Comparison of ENCODE assay signal across 20 cellular contexts in the genomic region with DNA sequence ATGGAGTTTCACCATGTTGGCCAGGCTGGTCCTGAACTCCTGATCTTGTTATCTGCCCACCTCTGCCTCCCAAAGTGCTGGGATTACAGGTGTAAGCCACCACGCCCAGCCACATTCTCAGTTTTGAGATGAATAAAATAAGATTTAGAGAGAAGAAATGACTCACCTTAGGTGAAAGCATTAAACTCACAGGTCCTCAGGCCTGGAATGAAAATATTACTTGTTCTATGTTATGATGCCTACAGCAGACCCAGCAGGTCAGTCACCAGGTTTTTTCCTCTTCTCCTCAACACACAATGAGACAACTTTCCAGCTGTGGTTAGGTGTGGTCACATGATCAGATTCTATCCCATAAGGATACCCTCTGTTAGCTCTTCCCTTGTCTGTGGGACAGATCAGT.
DNase-seq lines count a peak whose midpoint lies in the region; ATAC-seq and TF ChIP-seq lines count a peak whose summit lies in the region.
"Had no signal": no experiment of that assay in that cellular context is flagged by ENCODE, and none has a peak within 500 bp of the region (broad histone marks: within the 10 kb centered on the region; RNA-seq: fewer than 3 reads in every experiment).

No MANE protein-coding gene starts in this region.

- WGBS in spleen, 5 donors, result 67 to 96% (median 73%) methylated on average over 1 of the region's 1 CpG

- no peaks in the 10 kb centered on the region for H3K36me3 ChIP-seq in spleen
- H3K36me3 ChIP-seq: BLaER1 treated with 17β-estradiol and CSF1 and Interleukin-3, amounts not matched to agents 10 nM and 100 nM had no signal

- CTCF ChIA-PET in activated CD4-positive, alpha-beta T cell treated with anti-CD3 and anti-CD28 coated beads for 36 hours (lab: Charles Lee), result no interaction called here
- CTCF ChIA-PET in activated naive CD4-positive, alpha-beta T cell treated with anti-CD3 and anti-CD28 coated beads for 36 hours (lab: Charles Lee), result interaction anchor here (0.7 kb wide), 1 partner anchor 1144 kb away, joined by 3 read pairs; no protein-coding TSS in a partner anchor

- no peak for DNase-seq in activated CD4-positive, alpha-beta T cell treated with anti-CD3 and anti-CD28 coated beads for 36 hours
- DNase-seq in activated CD4-positive, alpha-beta T cell treated with anti-CD3 and anti-CD28 coated beads for 1 hour, result no peak
- DNase-seq in activated naive CD4-positive, alpha-beta T cell treated with anti-CD3 and anti-CD28 coated beads, Interleukin-2, amount 50 U/mL, for 72 hours (ENCODE audit: low spot score in 2 of 2), result no peak
- no peak for DNase-seq in activated naive CD4-positive, alpha-beta T cell treated with anti-CD3 and anti-CD28 coated beads for 36 hours
- DNase-seq in nephron progenitor cell (no peak), spleen (peak; percentile 10)
- no peak for DNase-seq in activated CD4-positive, CD25-positive, alpha-beta regulatory T cell (lab: John Stamatoyannopoulos, UW)
- DNase-seq: AML-193; Caco-2; Calu3; CD4-positive, alpha-beta T cell; CD8-positive, alpha-beta T cell; DMS79 treated with DMSO at 0.1 percent for 48 hours; GF-D8 had no signal

- TF ChIP-seq POLR2A in spleen (IDR thresholded peaks at IDR 0.05), result no peak

- ATAC-seq in activated CD4-positive, alpha-beta T cell treated with anti-CD3 and anti-CD28 coated beads for 36 hours, result peak; percentile 30
- ATAC-seq in activated naive CD4-positive, alpha-beta T cell treated with anti-CD3 and anti-CD28 coated beads, Interleukin-2, amount 50 U/mL, for 72 hours, result peak; percentile 55 to 67
- ATAC-seq in SK-N-SH treated with all-trans-retinoic acid at 6 μM for 48 hours, result no peak
- ATAC-seq: A549; CD8-positive, alpha-beta T cell had no signal

- no peak overlapping the region for H3K4me3 Mint-ChIP-seq in activated CD4-positive, alpha-beta T cell treated with anti-CD3 and anti-CD28 coated beads for 36 hours
- H3K4me3 Mint-ChIP-seq in activated naive CD4-positive, alpha-beta T cell treated with anti-CD3 and anti-CD28 coated beads for 36 hours, result no peak overlapping the region
- no peak overlapping the region for H3K4me3 Mint-ChIP-seq in nephron progenitor cell
- H3K4me3 Mint-ChIP-seq: B cell; CD4-positive, alpha-beta T cell; CD8-positive, alpha-beta T cell had no signal

- peak overlapping the region; percentile 15 for H3K27ac Mint-ChIP-seq in activated CD4-positive, alpha-beta T cell treated with anti-CD3 and anti-CD28 coated beads for 36 hours
- H3K27ac Mint-ChIP-seq in activated naive CD4-positive, alpha-beta T cell treated with anti-CD3 and anti-CD28 coated beads, Interleukin-2, amount 50 U/mL, for 72 hours, result no peak overlapping the region
- H3K27ac Mint-ChIP-seq in activated naive CD4-positive, alpha-beta T cell treated with anti-CD3 and anti-CD28 coated beads for 36 hours, result no peak overlapping the region
- peak overlapping the region; percentile 16 for H3K27ac Mint-ChIP-seq in nephron progenitor cell
- H3K27ac Mint-ChIP-seq: B cell; CD4-positive, alpha-beta T cell; CD8-positive, alpha-beta T cell had no signal

- no peak overlapping the region for H3K4me3 ChIP-seq in spleen
- H3K4me3 ChIP-seq: A549; BLaER1 treated with 17β-estradiol and CSF1 and Interleukin-3, amounts not matched to agents 10 nM and 100 nM had no signal

- peaks cover 5% of the 10 kb centered on the region for H3K4me1 Mint-ChIP-seq in activated CD4-positive, alpha-beta T cell treated with anti-CD3 and anti-CD28 coated beads for 36 hours
- H3K4me1 Mint-ChIP-seq in activated naive CD4-positive, alpha-beta T cell treated with anti-CD3 and anti-CD28 coated beads for 36 hours (ENCODE audit: low read depth), result no peaks in the 10 kb centered on the region
- H3K4me1 Mint-ChIP-seq in nephron progenitor cell, result peaks cover 47% of the 10 kb centered on the region
- H3K4me1 Mint-ChIP-seq: B cell had no signal

- H3K27me3 ChIP-seq in spleen (replicated peaks in 1 of 7), result peaks cover 0 to 2% (median 0%) of the 10 kb centered on the region in 7 donors
- H3K27me3 ChIP-seq: BLaER1 treated with 17β-estradiol and CSF1 and Interleukin-3, amounts not matched to agents 10 nM and 100 nM had no signal

- H3K36me3 Mint-ChIP-seq in activated CD4-positive, alpha-beta T cell treated with anti-CD3 and anti-CD28 coated beads for 36 hours (ENCODE audit: low read depth), result no peaks in the 10 kb centered on the region
- no peaks in the 10 kb centered on the region for H3K36me3 Mint-ChIP-seq in activated naive CD4-positive, alpha-beta T cell treated with anti-CD3 and anti-CD28 coated beads, Interleukin-2, amount 50 U/mL, for 72 hours
- no peaks in the 10 kb centered on the region for H3K36me3 Mint-ChIP-seq in activated naive CD4-positive, alpha-beta T cell treated with anti-CD3 and anti-CD28 coated beads for 36 hours (ENCODE audit: low read depth)
- H3K36me3 Mint-ChIP-seq in nephron progenitor cell (ENCODE audit: low read depth), result peaks cover 11% of the 10 kb centered on the region
- H3K36me3 Mint-ChIP-seq: CD8-positive, alpha-beta T cell had no signal

- intact Hi-C loops in activated CD4-positive, alpha-beta T cell treated with anti-CD3 and anti-CD28 coated beads for 36 hours (cut with DNase I, micrococcal nuclease), result no loop called here
- intact Hi-C loops in activated naive CD4-positive, alpha-beta T cell treated with anti-CD3 and anti-CD28 coated beads for 36 hours (cut with micrococcal nuclease), result no loop called here
- intact Hi-C loops in spleen (cut with DNase I; ENCODE audit: low total_unique reads), result no loop called here

- H3K27ac ChIP-seq in spleen, result no peak overlapping the region
- H3K27ac ChIP-seq: 22Rv1; A549; BLaER1 treated with 17β-estradiol and CSF1 and Interleukin-3, amounts not matched to agents 10 nM and 100 nM; C4-2B had no signal

- TF ChIP-seq CTCF in nephron progenitor cell (IDR thresholded peaks at IDR 0.05), result no peak
- TF ChIP-seq CTCF in spleen (IDR thresholded peaks at IDR 0.05 in 8 of 11, conservative IDR thresholded peaks at IDR 0.05 in 3 of 11), result no peak

- POLR2A ChIA-PET in activated CD4-positive, alpha-beta T cell treated with anti-CD3 and anti-CD28 coated beads for 36 hours (lab: Charles Lee), result no interaction called here

- no peaks in the 10 kb centered on the region for H3K4me1 ChIP-seq in spleen
- H3K4me1 ChIP-seq: A549, Caco-2 had no signal

- peaks cover 6% of the 10 kb centered on the region for H3K27me3 Mint-ChIP-seq in activated CD4-positive, alpha-beta T cell treated with anti-CD3 and anti-CD28 coated beads for 36 hours
- H3K27me3 Mint-ChIP-seq in activated naive CD4-positive, alpha-beta T cell treated with anti-CD3 and anti-CD28 coated beads for 36 hours (ENCODE audit: low read depth), result no peaks in the 10 kb centered on the region
- H3K27me3 Mint-ChIP-seq in nephron progenitor cell (ENCODE audit: low read depth, poor library complexity), result peaks cover 4% of the 10 kb centered on the region

- peaks cover 0 to 8% (median 0%) of the 10 kb centered on the region in 8 donors for H3K9me3 ChIP-seq in spleen
- H3K9me3 ChIP-seq: A549; BLaER1 treated with 17β-estradiol and CSF1 and Interleukin-3, amounts not matched to agents 10 nM and 100 nM; Caco-2 had no signal

- H3K9me3 Mint-ChIP-seq in activated CD4-positive, alpha-beta T cell treated with anti-CD3 and anti-CD28 coated beads for 36 hours (ENCODE audit: low read depth), result peaks cover 10% of the 10 kb centered on the region
- H3K9me3 Mint-ChIP-seq in activated naive CD4-positive, alpha-beta T cell treated with anti-CD3 and anti-CD28 coated beads, Interleukin-2, amount 50 U/mL, for 72 hours, result peaks cover 10 to 21% of the 10 kb centered on the region in 2 donors
- H3K9me3 Mint-ChIP-seq in activated naive CD4-positive, alpha-beta T cell treated with anti-CD3 and anti-CD28 coated beads for 36 hours, result peaks cover 10% of the 10 kb centered on the region
- H3K9me3 Mint-ChIP-seq in nephron progenitor cell, result peaks cover 24% of the 10 kb centered on the region
- H3K9me3 Mint-ChIP-seq: CD4-positive, alpha-beta T cell had no signal

TF ChIP-seq in SK-N-SH treated with all-trans-retinoic acid at 6 μM for 48 hours, 23 proteins besides CTCF, POLR2A, EP300 and RAD21 (continues in another document):
- TF ChIP-seq, protein P1, sequence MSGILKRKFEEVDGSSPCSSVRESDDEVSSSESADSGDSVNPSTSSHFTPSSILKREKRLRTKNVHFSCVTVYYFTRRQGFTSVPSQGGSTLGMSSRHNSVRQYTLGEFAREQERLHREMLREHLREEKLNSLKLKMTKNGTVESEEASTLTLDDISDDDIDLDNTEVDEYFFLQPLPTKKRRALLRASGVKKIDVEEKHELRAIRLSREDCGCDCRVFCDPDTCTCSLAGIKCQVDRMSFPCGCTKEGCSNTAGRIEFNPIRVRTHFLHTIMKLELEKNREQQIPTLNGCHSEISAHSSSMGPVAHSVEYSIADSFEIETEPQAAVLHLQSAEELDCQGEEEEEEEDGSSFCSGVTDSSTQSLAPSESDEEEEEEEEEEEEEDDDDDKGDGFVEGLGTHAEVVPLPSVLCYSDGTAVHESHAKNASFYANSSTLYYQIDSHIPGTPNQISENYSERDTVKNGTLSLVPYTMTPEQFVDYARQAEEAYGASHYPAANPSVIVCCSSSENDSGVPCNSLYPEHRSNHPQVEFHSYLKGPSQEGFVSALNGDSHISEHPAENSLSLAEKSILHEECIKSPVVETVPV (CRISPR knock-in tag; IDR thresholded peaks at IDR 0.05), result no peak
- TF ChIP-seq RARB (CRISPR knock-in tag; IDR thresholded peaks at IDR 0.05), result no peak
- TF ChIP-seq ZNF565 (CRISPR knock-in tag; conservative IDR thresholded peaks at IDR 0.05; ENCODE audit: low read depth), result no peak
- no peak for TF ChIP-seq ZC3H10 (CRISPR knock-in tag; IDR thresholded peaks at IDR 0.05)
- TF ChIP-seq ZFP3 (CRISPR knock-in tag; IDR thresholded peaks at IDR 0.05), result no peak
- TF ChIP-seq ESRRG (CRISPR knock-in tag; IDR thresholded peaks at IDR 0.05), result no peak
- no peak for TF ChIP-seq GLIS3 (CRISPR knock-in tag; IDR thresholded peaks at IDR 0.05)
- no peak for TF ChIP-seq TCF4 (CRISPR knock-in tag; IDR thresholded peaks at IDR 0.05; ENCODE audit: borderline replicate concordance)
- no peak for TF ChIP-seq ZNF8 (CRISPR knock-in tag; IDR thresholded peaks at IDR 0.05)
- TF ChIP-seq BACH2 (CRISPR knock-in tag; IDR thresholded peaks at IDR 0.05; ENCODE audit: borderline replicate concordance), result no peak

Comparison
In these comparisons a context has a peak if more than half of its experiments do, and no peak if none do; other contexts are left out.
1. H3K27ac Mint-ChIP-seq: peak in activated CD4-positive, alpha-beta T cell treated with anti-CD3 and anti-CD28 coated beads for 36 hours (single experiment) and nephron progenitor cell (single experiment); none in activated naive CD4-positive, alpha-beta T cell treated with anti-CD3 and anti-CD28 coated beads, Interleukin-2, amount 50 U/mL, for 72 hours (0 of 2) and activated naive CD4-positive, alpha-beta T cell treated with anti-CD3 and anti-CD28 coated beads for 36 hours (single experiment).